16 cellular contexts compared by ENCODE assay signal in the genomic region with DNA sequence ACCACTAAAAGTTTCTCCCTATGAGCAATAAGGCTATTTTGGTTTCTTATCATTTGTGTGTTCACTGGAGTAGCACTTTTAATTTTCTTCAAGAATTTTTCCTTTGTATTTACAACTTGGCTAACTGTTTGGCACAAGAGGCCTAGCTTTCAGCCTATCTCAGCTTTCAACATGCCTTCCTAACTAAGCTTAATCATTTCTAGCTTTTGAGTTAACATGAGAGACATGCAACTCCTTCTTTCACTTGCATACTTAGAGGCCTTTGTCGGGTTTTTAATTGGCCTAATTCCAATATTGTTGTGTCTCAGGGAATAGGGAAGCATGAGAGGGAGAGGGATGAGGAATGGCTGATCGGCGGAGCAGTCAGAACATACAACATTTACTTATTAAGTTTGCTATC.
"Had no signal": no experiment of that assay in that cellular context is flagged by ENCODE, and none has a peak within 500 bp of the region (broad histone marks: within the 10 kb centered on the region; RNA-seq: fewer than 3 reads in every experiment).

No MANE protein-coding gene starts in this region.

- H3K4me3 Mint-ChIP-seq: activated naive CD4-positive, alpha-beta T cell treated with anti-CD3 and anti-CD28 coated beads for 36 hours; activated T-helper 17 cell treated with anti-CD3 and anti-CD28 coated beads, Interleukin-2, amount 50 U/mL, for 72 hours; neural crest cell; stimulated activated naive CD8-positive, alpha-beta T cell treated with anti-CD3 and anti-CD28 coated beads, Interleukin-15, Interleukin-2, amounts not matched to agents 100 ng/mL and 50 ng/mL, for 24 hours; T-helper 1 cell treated with Interleukin-12 subunit alpha and Interleukin-12 subunit beta and Interleukin-4 antibody, amounts not matched to agents 30 μg/mL and 1 μg/mL, for 36 hours had no signal

- H3K27ac ChIP-seq: brain microvascular endothelial cell, upper lobe of right lung had no signal

- ATAC-seq: activated T-helper 17 cell treated with anti-CD3 and anti-CD28 coated beads, Interleukin-2, amount 50 U/mL, for 72 hours; esophagus mucosa; left colon; upper lobe of right lung had no signal

- H3K9me3 Mint-ChIP-seq: activated naive CD4-positive, alpha-beta T cell treated with anti-CD3 and anti-CD28 coated beads for 36 hours; T-helper 1 cell treated with Interleukin-12 subunit alpha and Interleukin-12 subunit beta and Interleukin-4 antibody, amounts not matched to agents 30 μg/mL and 1 μg/mL, for 36 hours had no signal

- H3K27ac Mint-ChIP-seq: activated naive CD4-positive, alpha-beta T cell treated with anti-CD3 and anti-CD28 coated beads for 36 hours; activated T-helper 17 cell treated with anti-CD3 and anti-CD28 coated beads, Interleukin-2, amount 50 U/mL, for 72 hours; stimulated activated naive CD8-positive, alpha-beta T cell treated with anti-CD3 and anti-CD28 coated beads, Interleukin-15, Interleukin-2, amounts not matched to agents 100 ng/mL and 50 ng/mL, for 24 hours; T-helper 1 cell treated with Interleukin-12 subunit alpha and Interleukin-12 subunit beta and Interleukin-4 antibody, amounts not matched to agents 30 μg/mL and 1 μg/mL, for 36 hours had no signal

- H3K27me3 Mint-ChIP-seq: activated T-helper 17 cell treated with anti-CD3 and anti-CD28 coated beads, Interleukin-2, amount 50 U/mL, for 72 hours; stimulated activated naive CD8-positive, alpha-beta T cell treated with anti-CD3 and anti-CD28 coated beads, Interleukin-15, Interleukin-2, amounts not matched to agents 100 ng/mL and 50 ng/mL, for 24 hours had no signal

- H3K4me1 Mint-ChIP-seq: activated T-helper 17 cell treated with anti-CD3 and anti-CD28 coated beads, Interleukin-2, amount 50 U/mL, for 72 hours; neural crest cell had no signal

- DNase-seq: activated CD4-positive, alpha-beta T cell treated with anti-CD3 and anti-CD28 coated beads for 48 hours; activated CD8-positive, alpha-beta memory T cell treated with anti-CD3 and anti-CD28 coated beads for 24 hours; activated naive CD4-positive, alpha-beta T cell treated with anti-CD3 and anti-CD28 coated beads for 36 hours; brain microvascular endothelial cell; dermis blood vessel endothelial cell; hippocampal formation; left colon; mesendoderm; stimulated activated CD4-positive, alpha-beta T cell treated with anti-CD3 and anti-CD28 coated beads, Interleukin-15, amount 100 ng/mL, for 24 hours; stimulated activated CD4-positive, alpha-beta T cell treated with anti-CD3 and anti-CD28 coated beads, Interleukin-4, amount 100 ng/mL, for 24 hours; upper lobe of right lung had no signal

- H3K9me3 ChIP-seq: upper lobe of right lung had no signal

- H3K36me3 ChIP-seq: brain microvascular endothelial cell, upper lobe of right lung had no signal

- H3K27me3 ChIP-seq: brain microvascular endothelial cell, upper lobe of right lung had no signal

- H3K4me3 ChIP-seq: upper lobe of right lung had no signal

- H3K4me1 ChIP-seq: upper lobe of right lung had no signal
